ENCODE assay signal across 18 cellular contexts in the genomic region with DNA sequence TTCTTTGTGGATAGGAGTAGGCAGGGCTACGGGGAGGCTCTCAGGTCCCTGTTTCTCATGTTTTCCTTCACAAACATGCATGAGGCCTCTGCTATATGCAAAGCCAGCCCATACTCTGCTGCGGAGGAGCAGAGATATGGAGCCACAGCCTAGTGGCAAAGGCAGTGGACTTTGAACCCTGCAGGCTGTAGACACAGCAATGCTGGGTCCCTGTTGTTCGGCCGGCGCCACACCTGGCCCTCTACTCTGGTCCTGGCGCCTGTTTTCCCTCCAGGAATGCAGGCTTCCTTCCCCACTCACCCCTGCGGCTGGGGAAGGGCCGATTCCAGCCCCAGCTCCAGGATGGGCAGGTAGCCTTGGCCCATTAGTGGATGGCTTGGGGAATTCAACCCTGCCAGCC. TPM values are rescaled to one million over a fixed set of nuclear protein-coding genes. Genes with fewer than 3 reads are reported as not detected.
DNase-seq lines count a peak whose midpoint lies in the region; ATAC-seq and TF ChIP-seq lines count a peak whose summit lies in the region.
"Had no signal": no experiment of that assay in that cellular context is flagged by ENCODE, and none has a peak within 500 bp of the region (broad histone marks: within the 10 kb centered on the region; RNA-seq: fewer than 3 reads in every experiment).

No MANE protein-coding gene starts in this region.

- no peaks in the 10 kb centered on the region for H3K79me2 ChIP-seq in Loucy (ENCODE audit: insufficient read depth, low read length)

- no peaks in the 10 kb centered on the region for H3K27me3 ChIP-seq in Loucy (ENCODE audit: insufficient read depth, low read length, poor library complexity, severe bottlenecking)
- no peaks in the 10 kb centered on the region for H3K27me3 ChIP-seq in lower lobe of right lung (ENCODE audit: low read depth)
- H3K27me3 ChIP-seq in stomach = no peaks in the 10 kb centered on the region

- TF ChIP-seq CTCF in Loucy (conservative IDR thresholded peaks at IDR 0.05; ENCODE audit: low read length) = no peak
- TF ChIP-seq CTCF in lower lobe of right lung (IDR thresholded peaks at IDR 0.05) = no peak
- TF ChIP-seq CTCF in stomach (IDR thresholded peaks at IDR 0.05) = no peak

- no peaks in the 10 kb centered on the region for H3K9me3 Mint-ChIP-seq in activated naive CD8-positive, alpha-beta T cell treated with anti-CD3 and anti-CD28 coated beads, Interleukin-2, amount 50 U/mL, for 24 hours

- no peak for TF ChIP-seq EP300 in stomach (IDR thresholded peaks at IDR 0.05)

- H2AFZ ChIP-seq in Loucy (ENCODE audit: low read length) = no peak overlapping the region; the same call in 1 of the 2 replicates

- H3K36me3 ChIP-seq in Loucy (ENCODE audit: insufficient read depth, low read length) (no peaks in the 10 kb centered on the region), lower lobe of right lung (no peaks in the 10 kb centered on the region), stomach (no peaks in the 10 kb centered on the region)

- intact Hi-C loops in lower lobe of right lung (cut with DNase I) (no loop called here), stomach (cut with DNase I; ENCODE audit: low total_unique reads) (no loop called here)

- peak overlapping the region; percentile 47 for H3K4me2 ChIP-seq in Loucy (ENCODE audit: low read depth, low read length, poor library complexity, severe bottlenecking)

- no peaks in the 10 kb centered on the region for H3K27me3 Mint-ChIP-seq in activated naive CD8-positive, alpha-beta T cell treated with anti-CD3 and anti-CD28 coated beads, Interleukin-2, amount 50 U/mL, for 24 hours

- ATAC-seq in lower lobe of right lung = no peak
- no peak for ATAC-seq in HG03378 (IDR thresholded peaks at IDR 0.05; ENCODE audit: unreplicated experiment)
- no peak for ATAC-seq in activated naive CD8-positive, alpha-beta T cell treated with anti-CD3 and anti-CD28 coated beads, Interleukin-2, amount 50 U/mL, for 24 hours
- ATAC-seq: GM12878 had no signal

- no peaks in the 10 kb centered on the region for H3K9me2 ChIP-seq in Loucy (replicated peaks; ENCODE audit: low read depth, low read length)

- H3K4me1 Mint-ChIP-seq in activated naive CD8-positive, alpha-beta T cell treated with anti-CD3 and anti-CD28 coated beads, Interleukin-2, amount 50 U/mL, for 24 hours = peaks cover 3% of the 10 kb centered on the region

- H3K4me3 ChIP-seq in Loucy (ENCODE audit: low read length, poor library complexity, severe bottlenecking) = no peak overlapping the region
- no peak overlapping the region for H3K4me3 ChIP-seq in lower lobe of right lung
- H3K4me3 ChIP-seq in stomach = no peak overlapping the region
- H3K4me3 ChIP-seq: GM12878 had no signal

- H3F3A ChIP-seq in Loucy (ENCODE audit: low read depth) = no peaks in the 10 kb centered on the region

- no peak overlapping the region for H3K27ac Mint-ChIP-seq in activated naive CD8-positive, alpha-beta T cell treated with anti-CD3 and anti-CD28 coated beads, Interleukin-2, amount 50 U/mL, for 24 hours

- no peak overlapping the region for H3K4me3 Mint-ChIP-seq in activated naive CD8-positive, alpha-beta T cell treated with anti-CD3 and anti-CD28 coated beads, Interleukin-2, amount 50 U/mL, for 24 hours

- H3K9ac ChIP-seq in Loucy (ENCODE audit: low read depth, low read length, poor library complexity, severe bottlenecking) = peak overlapping the region; percentile 33

- H3K27ac ChIP-seq in cingulate gyrus (ENCODE audit: low read depth, low read length) (peak overlapping the region; percentile 79), lower lobe of right lung (peak overlapping the region; percentile 26), stomach (peak overlapping the region; percentile 22 to 77 (median 71))

- TF ChIP-seq POLR2A in stomach (IDR thresholded peaks at IDR 0.05) = no peak

- H3K4me1 ChIP-seq in Loucy (ENCODE audit: insufficient read depth, low read length, poor library complexity, severe bottlenecking) = peaks cover 18% of the 10 kb centered on the region
- H3K4me1 ChIP-seq in lower lobe of right lung = peaks cover 15% of the 10 kb centered on the region
- peaks cover 19 to 48% (median 22%) of the 10 kb centered on the region in 4 donors for H3K4me1 ChIP-seq in stomach

- DNase-seq in lower lobe of right lung (no peak), stomach (peak; percentile 71), cerebellar cortex (ENCODE audit: low spot score) (no peak)
- DNase-seq in activated CD4-positive, CD25-positive, alpha-beta regulatory T cell treated with anti-CD3 and anti-CD28 coated beads, Interleukin-2, amount 50 U/mL, for 72 hours = no peak
- DNase-seq in activated naive CD8-positive, alpha-beta T cell treated with anti-CD3 and anti-CD28 coated beads, Interleukin-2, amount 50 U/mL, for 24 hours = no peak
- DNase-seq: activated CD4-positive, alpha-beta T cell treated with anti-CD3 and anti-CD28 coated beads for 48 hours; activated naive CD4-positive, alpha-beta T cell; aorta; kidney; NCI-H1417 treated with DMSO at 0.1 percent for 48 hours; stimulated activated CD4-positive, alpha-beta T cell treated with anti-CD3 and anti-CD28 coated beads, Interleukin-4, amount 100 ng/mL, for 4 hours had no signal

- H3K9me3 ChIP-seq in Loucy (ENCODE audit: insufficient read depth, low read depth, low read length) = no peaks in the 10 kb centered on the region
- H3K9me3 ChIP-seq in lower lobe of right lung = no peaks in the 10 kb centered on the region
- H3K9me3 ChIP-seq in stomach = no peaks in the 10 kb centered on the region

- H4K20me1 ChIP-seq in Loucy (ENCODE audit: insufficient read depth, low read length, poor library complexity, severe bottlenecking) = no peaks in the 10 kb centered on the region

- H3K36me3 Mint-ChIP-seq in activated naive CD8-positive, alpha-beta T cell treated with anti-CD3 and anti-CD28 coated beads, Interleukin-2, amount 50 U/mL, for 24 hours (ENCODE audit: low read depth) = no peaks in the 10 kb centered on the region

- WGBS in stomach, 5 donors = 32 to 70% (median 59%) methylated on average over 6 to 8 of the region's 8 CpGs

RNA-seq across cellular contexts. Expression of gene CLRN3, which starts 11.5 kb away (rescaled TPM):
- total RNA-seq in lower lobe of right lung = not detected
- total RNA-seq in stomach = 10 to 100 TPM in 1 of 5 donors, 1 to 10 TPM in 1, not detected in 3; 1.7 to 15.4 TPM
- under 1 TPM in 1 of 3 donors, not detected in 2; 0.25 TPM for polyA plus RNA-seq in stomach
- total RNA-seq: aorta, GM12878, LHCN-M2, omental fat pad, RPMI7951 had no signal
- polyA plus RNA-seq: GM12878 had no signal

RNA-seq across cellular contexts. Expression of gene PTPRE, which starts 25.6 kb away (rescaled TPM):
- total RNA-seq in lower lobe of right lung = 60.5 TPM
- total RNA-seq in stomach = 10 to 100 TPM in 4 of 5 donors, 1 to 10 TPM in 1; 5.5 to 26.4 (median 13.2) TPM
- 1 to 10 TPM; 4.0 to 5.0 (median 4.4) TPM for polyA plus RNA-seq in stomach

Comparison
In these comparisons a context has a peak if more than half of its experiments do, and no peak if none do; other contexts are left out.
1. H3K27ac ChIP-seq: peak in every context shown above with its lines; median percentile 79 in cingulate gyrus; 71 in stomach; 26 in lower lobe of right lung.